In genomic region chr6:11919771-11920440, GRCh38 we compare ENCODE assay signal across 16 cellular contexts.
"Had no signal": no experiment of that assay in that cellular context is flagged by ENCODE, and none has a peak within 500 bp of the region (broad histone marks: within the 10 kb centered on the region; RNA-seq: fewer than 3 reads in every experiment).

No MANE protein-coding gene starts in this region.

- H3K4me3 Mint-ChIP-seq: activated CD4-positive, alpha-beta memory T cell treated with anti-CD3 and anti-CD28 coated beads, Interleukin-2, amount 10 ng/mL, durations not matched to agents 7 days and 5 days; stimulated activated naive B cell treated with anti-CD40 and anti-IgM and Interleukin-4, amounts not matched to agents 10 μg/mL and 1 μg/mL and 100 μg/mL, for 72 hours had no signal

- H3K27ac ChIP-seq: left ventricle myocardium inferior had no signal

- H3K27me3 ChIP-seq: heart left ventricle, transverse colon had no signal

- H3K36me3 Mint-ChIP-seq: stimulated activated naive B cell treated with anti-CD40 and anti-IgM and Interleukin-4, amounts not matched to agents 10 μg/mL and 1 μg/mL and 100 μg/mL, for 72 hours had no signal

- ATAC-seq: heart left ventricle; right cardiac atrium; stimulated activated naive B cell treated with anti-CD40 and anti-IgM and Interleukin-4, amounts not matched to agents 10 μg/mL and 1 μg/mL and 100 μg/mL, for 72 hours had no signal

- DNase-seq: activated CD4-positive, alpha-beta memory T cell treated with anti-CD3 and anti-CD28 coated beads, Interleukin-2, amount 10 ng/mL, durations not matched to agents 7 days and 5 days; activated CD4-positive, alpha-beta T cell treated with anti-CD3 and anti-CD28 coated beads for 1 hour; activated naive CD4-positive, alpha-beta T cell; caudate nucleus; effector CD4-positive, alpha-beta T cell; foreskin melanocyte; heart left ventricle; left ventricle myocardium inferior; posterior cingulate gyrus; right cardiac atrium; stimulated activated CD4-positive, alpha-beta T cell treated with anti-CD3 and anti-CD28 coated beads, Interleukin-2, amount 100 ng/mL, for 24 hours; stimulated activated naive B cell treated with anti-CD40 and anti-IgM and Interleukin-4, amounts not matched to agents 10 μg/mL and 1 μg/mL and 100 μg/mL, for 72 hours; substantia nigra; transverse colon had no signal

- H3K4me1 Mint-ChIP-seq: activated CD4-positive, alpha-beta memory T cell treated with anti-CD3 and anti-CD28 coated beads, Interleukin-2, amount 10 ng/mL, durations not matched to agents 7 days and 5 days had no signal

- H3K4me3 ChIP-seq: coronary artery, heart left ventricle, left ventricle myocardium inferior, transverse colon had no signal

- H3K27me3 Mint-ChIP-seq: activated CD4-positive, alpha-beta memory T cell treated with anti-CD3 and anti-CD28 coated beads, Interleukin-2, amount 10 ng/mL, durations not matched to agents 7 days and 5 days; stimulated activated naive B cell treated with anti-CD40 and anti-IgM and Interleukin-4, amounts not matched to agents 10 μg/mL and 1 μg/mL and 100 μg/mL, for 72 hours had no signal

- H3K9me3 Mint-ChIP-seq: activated CD4-positive, alpha-beta memory T cell treated with anti-CD3 and anti-CD28 coated beads, Interleukin-2, amount 10 ng/mL, durations not matched to agents 7 days and 5 days; stimulated activated naive B cell treated with anti-CD40 and anti-IgM and Interleukin-4, amounts not matched to agents 10 μg/mL and 1 μg/mL and 100 μg/mL, for 72 hours had no signal

- H3K36me3 ChIP-seq: heart left ventricle, left ventricle myocardium inferior, transverse colon had no signal

- H3K9me3 ChIP-seq: heart left ventricle, left ventricle myocardium inferior, transverse colon had no signal

- H3K27ac Mint-ChIP-seq: activated CD4-positive, alpha-beta memory T cell treated with anti-CD3 and anti-CD28 coated beads, Interleukin-2, amount 10 ng/mL, durations not matched to agents 7 days and 5 days; stimulated activated naive B cell treated with anti-CD40 and anti-IgM and Interleukin-4, amounts not matched to agents 10 μg/mL and 1 μg/mL and 100 μg/mL, for 72 hours had no signal

- FAIRE-seq: endothelial cell of umbilical vein had no signal
